ENCODE assay signal across 8 cellular contexts in genomic region chr15:92831459-92832229, GRCh38.
DNase-seq lines count a peak whose midpoint lies in the region; ATAC-seq and TF ChIP-seq lines count a peak whose summit lies in the region.

No MANE protein-coding gene starts in this region.

- no peaks in the 10 kb centered on the region for H3K9me3 Mint-ChIP-seq in dendritic cell treated with granulocyte-macrophage colony-stimulating factor and Interleukin-4, amounts not matched to agents 40 ng/mL and 50 ng/mL, for 4 days

- H3K4me2 ChIP-seq in BLaER1 treated with 17β-estradiol and CSF1 and Interleukin-3, amounts not matched to agents 10 nM and 100 nM, result peak overlapping the region; percentile 84 to 99 (median 93)

- no peaks in the 10 kb centered on the region for H3K36me3 Mint-ChIP-seq in dendritic cell treated with granulocyte-macrophage colony-stimulating factor and Interleukin-4, amounts not matched to agents 40 ng/mL and 50 ng/mL, for 4 days (ENCODE audit: low read depth)

- H3K36me3 ChIP-seq in BLaER1 treated with 17β-estradiol and CSF1 and Interleukin-3, amounts not matched to agents 10 nM and 100 nM, result no peaks in the 10 kb centered on the region
- H3K36me3 ChIP-seq in right lobe of liver, result no peaks in the 10 kb centered on the region

- H3K27ac Mint-ChIP-seq in dendritic cell treated with granulocyte-macrophage colony-stimulating factor and Interleukin-4, amounts not matched to agents 40 ng/mL and 50 ng/mL, for 4 days, result peak overlapping the region; percentile 93

- under 1% methylated on average over 11 of the region's 12 CpGs for WGBS in right lobe of liver (ENCODE audit: insufficient coverage, low coverage, low lambda C conversion rate, missing lambda C conversion rate)

- peak overlapping the region; percentile 73 to 86 (median 76) for H3K9ac ChIP-seq in BLaER1 treated with 17β-estradiol and CSF1 and Interleukin-3, amounts not matched to agents 10 nM and 100 nM

- H3K9me3 ChIP-seq in BLaER1 treated with 17β-estradiol and CSF1 and Interleukin-3, amounts not matched to agents 10 nM and 100 nM (replicated peaks in 1 of 11), result no peaks in the 10 kb centered on the region
- H3K9me3 ChIP-seq in right lobe of liver, result no peaks in the 10 kb centered on the region

- H3K4me3 Mint-ChIP-seq in dendritic cell treated with granulocyte-macrophage colony-stimulating factor and Interleukin-4, amounts not matched to agents 40 ng/mL and 50 ng/mL, for 4 days, result peak overlapping the region; percentile 66

- no peaks in the 10 kb centered on the region for H3K27me3 ChIP-seq in BLaER1 treated with 17β-estradiol and CSF1 and Interleukin-3, amounts not matched to agents 10 nM and 100 nM
- H3K27me3 ChIP-seq in right lobe of liver, result no peaks in the 10 kb centered on the region

- H3K4me3 ChIP-seq in BLaER1 treated with 17β-estradiol and CSF1 and Interleukin-3, amounts not matched to agents 10 nM and 100 nM, result peak overlapping the region; percentile 34 to 62 (median 50); a peak in 18 of 20 replicates
- peak overlapping the region in 2 of 3 donors; percentile 38 to 39 for H3K4me3 ChIP-seq in right lobe of liver

- peak; percentile 96 for ATAC-seq in GM19372 (IDR thresholded peaks at IDR 0.05; ENCODE audit: low read depth, unreplicated experiment)
- peak; percentile 94 for ATAC-seq in HG03521 (IDR thresholded peaks at IDR 0.05; ENCODE audit: unreplicated experiment)
- ATAC-seq in right lobe of liver, result peak; percentile 94 to 100 (median 100)

- peak; percentile 87 for TF ChIP-seq POLR2A in right lobe of liver (IDR thresholded peaks at IDR 0.05)

- DNase-seq in NCI-H69 (lab: John Stamatoyannopoulos, UW), result peak; percentile 98
- DNase-seq in activated CD4-positive, alpha-beta T cell treated with anti-CD3 and anti-CD28 coated beads, Interleukin-2, amount 50 U/mL, for 1 hour, result peak; percentile 88
- DNase-seq in right lobe of liver, result peak; percentile 81 to 93 (median 90)
- peak; percentile 76 to 92 for DNase-seq in stimulated activated CD4-positive, alpha-beta T cell treated with anti-CD3 and anti-CD28 coated beads, Interleukin-4, amount 100 ng/mL, for 4 hours

- H3K27me3 Mint-ChIP-seq in dendritic cell treated with granulocyte-macrophage colony-stimulating factor and Interleukin-4, amounts not matched to agents 40 ng/mL and 50 ng/mL, for 4 days, result no peaks in the 10 kb centered on the region

- H3K4me1 Mint-ChIP-seq in dendritic cell treated with granulocyte-macrophage colony-stimulating factor and Interleukin-4, amounts not matched to agents 40 ng/mL and 50 ng/mL, for 4 days (ENCODE audit: low read depth), result peaks cover 43% of the 10 kb centered on the region

- TF ChIP-seq CTCF in right lobe of liver (IDR thresholded peaks at IDR 0.05), result no peak

- peaks cover 57 to 75% (median 63%) of the 10 kb centered on the region in 10 experiments for H3K4me1 ChIP-seq in BLaER1 treated with 17β-estradiol and CSF1 and Interleukin-3, amounts not matched to agents 10 nM and 100 nM
- peaks cover 2 to 21% (median 11%) of the 10 kb centered on the region in 4 donors for H3K4me1 ChIP-seq in right lobe of liver

- H3K27ac ChIP-seq in BLaER1 treated with 17β-estradiol and CSF1 and Interleukin-3, amounts not matched to agents 10 nM and 100 nM, result peak overlapping the region; percentile 76 to 94 (median 88)
- peak overlapping the region; percentile 86 to 98 (median 95) for H3K27ac ChIP-seq in right lobe of liver

- H4K20me1 ChIP-seq in BLaER1 treated with 17β-estradiol and CSF1 and Interleukin-3, amounts not matched to agents 10 nM and 100 nM, result no peaks in the 10 kb centered on the region

- intact Hi-C loops in dendritic cell treated with granulocyte-macrophage colony-stimulating factor and Interleukin-4, amounts not matched to agents 40 ng/mL and 50 ng/mL, for 4 days (cut with micrococcal nuclease), result no loop called here
- intact Hi-C loops in right lobe of liver (cut with DNase I), result no loop called here

Comparison
In these comparisons a context has a peak if more than half of its experiments do, and no peak if none do; other contexts are left out.
1. Peak in every context shown above with its lines: DNase-seq, ATAC-seq, H3K4me3 ChIP-seq and H3K27ac ChIP-seq.